ENCODE assay signal across 26 cellular contexts in the genomic region with DNA sequence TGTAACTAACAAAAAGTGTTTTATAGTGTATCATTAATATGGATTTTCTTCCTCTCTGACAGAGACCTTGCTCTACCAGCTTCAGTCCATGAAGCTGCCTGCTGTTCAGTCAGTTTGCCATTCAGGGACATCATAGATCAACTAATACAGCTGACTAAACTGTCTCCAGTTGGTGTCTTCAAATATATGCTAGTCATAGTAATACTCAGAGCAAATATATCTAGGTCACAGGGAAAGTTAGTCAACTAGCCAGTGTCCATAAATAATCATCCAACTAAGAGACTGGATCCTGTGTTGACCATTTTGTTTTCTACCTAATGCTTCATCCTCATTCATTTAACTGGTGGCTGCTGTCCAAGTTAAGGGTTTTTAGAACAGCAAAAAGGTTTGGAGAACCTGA.
"Had no signal": no experiment of that assay in that cellular context is flagged by ENCODE, and none has a peak within 500 bp of the region (broad histone marks: within the 10 kb centered on the region; RNA-seq: fewer than 3 reads in every experiment).

No MANE protein-coding gene starts in this region.

- DNase-seq: stimulated activated CD4-positive, alpha-beta T cell treated with anti-CD3 and anti-CD28 coated beads, Interleukin-2, amount 100 ng/mL, for 48 hours; stimulated activated CD4-positive, alpha-beta T cell treated with anti-CD3 and anti-CD28 coated beads, Interleukin-4, amount 100 ng/mL, for 1 hour; stimulated activated CD4-positive, alpha-beta T cell treated with anti-CD3 and anti-CD28 coated beads, Interleukin-4, amount 100 ng/mL, for 24 hours; stimulated activated CD4-positive, alpha-beta T cell treated with anti-CD3 and anti-CD28 coated beads, Interleukin-4, amount 100 ng/mL, for 4 hours; stimulated activated CD8-positive, alpha-beta memory T cell treated with anti-CD3 and anti-CD28 coated beads, Interleukin-4, amount 100 ng/mL, for 48 hours; stimulated activated naive B cell treated with anti-CD40 and anti-IgM and Interleukin-4, amounts not matched to agents 10 μg/mL and 1 μg/mL and 100 μg/mL, for 72 hours; stimulated activated naive CD4-positive, alpha-beta T cell; stimulated activated naive CD4-positive, alpha-beta T cell treated with Interleukin-2 at 50 U/mL for 16 hours; stimulated activated naive CD8-positive, alpha-beta T cell treated with anti-CD3 and anti-CD28 coated beads, Interleukin-15, amount 100 ng/mL, for 72 hours; stimulated activated naive CD8-positive, alpha-beta T cell treated with anti-CD3 and anti-CD28 coated beads, Interleukin-15, Interleukin-2, amounts not matched to agents 100 U/mL and 50 U/mL, for 24 hours; stomach; substantia nigra; testis; thyroid gland; tibial artery; transverse colon; trophoblast cell; upper lobe of left lung; upper lobe of right lung; uterus had no signal

- H3K27me3 ChIP-seq: testis, thyroid gland, transverse colon, upper lobe of left lung, upper lobe of right lung, uterus, vagina had no signal

- H3K4me1 ChIP-seq: stomach, suprapubic skin, testis, thyroid gland, tibial artery, tibial nerve, transverse colon, upper lobe of left lung, upper lobe of right lung, uterus, vagina had no signal

- H3K27ac ChIP-seq: stomach, suprapubic skin, testis, thoracic aorta, thyroid gland, tibial artery, tibial nerve, transverse colon, upper lobe of left lung, upper lobe of right lung, uterus, vagina had no signal

- ATAC-seq: stimulated activated effector memory CD8-positive, alpha-beta T cell treated with anti-CD3 and anti-CD28 coated beads, Interleukin-12 subunit alpha, Interleukin-12 subunit beta, amount 100 ng/mL, for 72 hours; stimulated activated memory B cell treated with anti-CD40 and anti-IgM and Interleukin-4, amounts not matched to agents 10 μg/mL and 1 μg/mL and 100 μg/mL, for 72 hours; stimulated activated naive B cell treated with anti-CD40 and anti-IgM and Interleukin-4, amounts not matched to agents 10 μg/mL and 1 μg/mL and 100 μg/mL, for 72 hours; stimulated activated naive CD8-positive, alpha-beta T cell treated with anti-CD3 and anti-CD28 coated beads, Interleukin-15, amount 100 ng/mL, for 72 hours; stimulated activated naive CD8-positive, alpha-beta T cell treated with anti-CD3 and anti-CD28 coated beads, Interleukin-15, Interleukin-2, amounts not matched to agents 100 U/mL and 50 U/mL, for 24 hours; upper lobe of right lung had no signal

- H3K9me3 ChIP-seq: stomach, suprapubic skin, testis, thoracic aorta, thyroid gland, tibial artery, tibial nerve, transverse colon, upper lobe of left lung, upper lobe of right lung, uterus, vagina had no signal

- H3K4me3 ChIP-seq: stomach, suprapubic skin, testis, thoracic aorta, thyroid gland, tibial artery, tibial nerve, transverse colon, upper lobe of left lung, upper lobe of right lung, uterus, vagina had no signal

- H3K36me3 ChIP-seq: stomach, suprapubic skin, thoracic aorta, thyroid gland, tibial artery, tibial nerve, transverse colon, upper lobe of left lung, upper lobe of right lung, uterus, vagina had no signal
